26 cellular contexts compared by ENCODE assay signal in the genomic region with DNA sequence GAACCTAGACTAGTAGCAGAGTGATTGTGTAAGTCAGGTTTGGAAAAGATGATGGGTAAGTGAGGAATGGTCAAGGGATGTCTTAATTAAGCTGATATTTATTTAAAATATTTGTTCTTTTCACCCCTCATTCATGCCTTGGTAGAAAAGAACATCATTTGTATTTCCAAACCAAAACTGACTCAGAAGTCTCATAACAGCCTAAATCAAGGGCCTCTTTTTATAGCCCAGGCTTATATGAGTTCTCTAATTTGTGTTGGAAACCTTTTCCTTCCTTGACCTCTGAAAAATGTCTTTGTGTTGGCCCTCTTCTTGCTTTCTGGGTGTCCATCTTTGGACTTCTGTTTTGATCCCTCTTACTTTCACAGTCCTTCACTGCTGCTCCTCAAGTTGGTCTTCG.
"Had no signal": no experiment of that assay in that cellular context is flagged by ENCODE, and none has a peak within 500 bp of the region (broad histone marks: within the 10 kb centered on the region; RNA-seq: fewer than 3 reads in every experiment).

No MANE protein-coding gene starts in this region.

- H2AFZ ChIP-seq: hepatocyte had no signal

- H3K4me2 ChIP-seq: hepatocyte had no signal

- H3K4me1 ChIP-seq: left lung, left ventricle myocardium inferior, lower lobe of right lung had no signal

- H3K36me3 ChIP-seq: left lung, left ventricle myocardium inferior, lower lobe of right lung had no signal

- H3K27ac Mint-ChIP-seq: immature natural killer cell; memory B cell; mesothelial cell of epicardium; naive B cell; naive thymus-derived CD4-positive, alpha-beta T cell had no signal

- H3K4me3 ChIP-seq: hepatocyte, left lung, left ventricle myocardium inferior, lower lobe of right lung, lung, mucosa of descending colon had no signal

- H3K27ac ChIP-seq: hepatocyte, left lung, left ventricle myocardium inferior, lower lobe of right lung had no signal

- H3K36me3 Mint-ChIP-seq: immature natural killer cell; mesothelial cell of epicardium; naive thymus-derived CD4-positive, alpha-beta T cell had no signal

- H3K27me3 ChIP-seq: hepatocyte, left lung had no signal

- H3K4me3 Mint-ChIP-seq: immature natural killer cell; memory B cell; mesothelial cell of epicardium; naive thymus-derived CD4-positive, alpha-beta T cell had no signal

- FAIRE-seq: islet of Langerhans, keratinocyte, kidney had no signal

- H3K4me1 Mint-ChIP-seq: immature natural killer cell; memory B cell; mesothelial cell of epicardium; naive B cell; naive thymus-derived CD4-positive, alpha-beta T cell had no signal

- DNase-seq: hippocampal formation; hypothalamus; immature natural killer cell; islet precursor cell; kidney; kidney glomerular epithelial cell; left cardiac atrium; left colon; left lung; left ventricle myocardium inferior; left ventricle myocardium superior; lower lobe of right lung; mammary epithelial cell; mesenchymal stem cell; mesendoderm; midbrain; mucosa of descending colon; naive B cell; naive thymus-derived CD4-positive, alpha-beta T cell had no signal

- ATAC-seq: left cardiac atrium; left colon; left lobe of liver; left lung; left ventricle myocardium superior; lower lobe of right lung; mucosa of descending colon; naive thymus-derived CD4-positive, alpha-beta T cell had no signal

- H3K79me2 ChIP-seq: hepatocyte had no signal

- H3K27me3 Mint-ChIP-seq: memory B cell; naive B cell; naive thymus-derived CD4-positive, alpha-beta T cell had no signal
